8 cellular contexts compared by ENCODE assay signal in genomic region chr10:50538473-50539398, GRCh38.
DNase-seq lines count a peak whose midpoint lies in the region; ATAC-seq and TF ChIP-seq lines count a peak whose summit lies in the region.

No MANE protein-coding gene starts in this region.

- no peak overlapping the region for H3K4me3 ChIP-seq in HEK293 (ENCODE audit: low read depth, low read length)
- H3K4me3 ChIP-seq in mesodermal cell (ENCODE audit: extremely low read depth, insufficient read depth, low read length, poor library complexity, severe bottlenecking): no peak overlapping the region
- no peak overlapping the region for H3K4me3 ChIP-seq in smooth muscle cell

- no peaks in the 10 kb centered on the region for H4K20me1 ChIP-seq in smooth muscle cell (ENCODE audit: low read depth)

- H3K36me3 ChIP-seq in HEK293 (ENCODE audit: control insufficient read depth in 2 of 2, insufficient read depth in 1 of 2, low read length in 2 of 2): no peaks in the 10 kb centered on the region
- no peaks in the 10 kb centered on the region for H3K36me3 ChIP-seq in mesodermal cell (ENCODE audit: control insufficient read depth, insufficient read depth, low read length)
- H3K36me3 ChIP-seq in smooth muscle cell (ENCODE audit: low read depth): no peaks in the 10 kb centered on the region

- TF ChIP-seq CTCF in HEK293 (tag by site-specific recombination; IDR thresholded peaks at IDR 0.05) (no peak), smooth muscle cell (IDR thresholded peaks at IDR 0.05; ENCODE audit: borderline replicate concordance, insufficient read depth, poor library complexity, severe bottlenecking) (no peak), HFFc6 (IDR thresholded peaks at IDR 0.05) (no peak)

- no peaks in the 10 kb centered on the region for H3K27me3 ChIP-seq in smooth muscle cell (ENCODE audit: low read depth)

- peak; percentile 40 for ATAC-seq in GM18498 (IDR thresholded peaks at IDR 0.05; ENCODE audit: unreplicated experiment)

- H3K9ac ChIP-seq in smooth muscle cell (ENCODE audit: low read depth): no peak overlapping the region

- peaks cover 5% of the 10 kb centered on the region for H3K9me3 Mint-ChIP-seq in activated naive CD4-positive, alpha-beta T cell treated with anti-CD3 and anti-CD28 coated beads, Interleukin-2, amount 50 U/mL, for 24 hours
- H3K9me3 Mint-ChIP-seq in HFFc6: no peaks in the 10 kb centered on the region

- H3K4me1 ChIP-seq in HEK293 (ENCODE audit: control insufficient read depth, insufficient read depth, low read length) (no peaks in the 10 kb centered on the region), mesodermal cell (ENCODE audit: control insufficient read depth, insufficient read depth, low read length, poor library complexity, severe bottlenecking) (peaks cover 17% of the 10 kb centered on the region), smooth muscle cell (ENCODE audit: low read depth) (peaks cover 3% of the 10 kb centered on the region)

- H3K79me2 ChIP-seq in smooth muscle cell (ENCODE audit: low read depth): no peaks in the 10 kb centered on the region

- H3K27me3 Mint-ChIP-seq in activated naive CD4-positive, alpha-beta T cell treated with anti-CD3 and anti-CD28 coated beads, Interleukin-2, amount 50 U/mL, for 24 hours: no peaks in the 10 kb centered on the region
- peaks cover 3% of the 10 kb centered on the region for H3K27me3 Mint-ChIP-seq in HFFc6 (ENCODE audit: insufficient read depth)

- no peak overlapping the region for H3K4me2 ChIP-seq in smooth muscle cell

- no peak for DNase-seq in DMS53 treated with DMSO at 0.1 percent for 48 hours (lab: John Stamatoyannopoulos, UW; ENCODE audit: unreplicated experiment)
- DNase-seq in smooth muscle cell (lab: John Stamatoyannopoulos, UW; ENCODE audit: unreplicated experiment): no peak
- DNase-seq in GOT3 (lab: John Stamatoyannopoulos, UW): no peak
- no peak for DNase-seq in HFFc6

- POLR2A ChIA-PET in HEK293 (lab: Yijun Ruan, JAX): no interaction called here

- WGBS in mesodermal cell (ENCODE audit: insufficient coverage in 2 of 2), 2 experiments: 88 to 90% methylated on average over 3 to 5 of the region's 7 CpGs
- WGBS in smooth muscle cell (ENCODE audit: low lambda C conversion rate): 88% methylated on average over 7 of the region's 7 CpGs

- peak overlapping the region; percentile 24 for H3K4me3 Mint-ChIP-seq in activated naive CD4-positive, alpha-beta T cell treated with anti-CD3 and anti-CD28 coated beads, Interleukin-2, amount 50 U/mL, for 24 hours
- H3K4me3 Mint-ChIP-seq in HFFc6: no peak overlapping the region

- peaks cover 76% of the 10 kb centered on the region for H3K4me1 Mint-ChIP-seq in activated naive CD4-positive, alpha-beta T cell treated with anti-CD3 and anti-CD28 coated beads, Interleukin-2, amount 50 U/mL, for 24 hours
- H3K4me1 Mint-ChIP-seq in HFFc6 (ENCODE audit: low read depth): peaks cover 23% of the 10 kb centered on the region

- H3K36me3 Mint-ChIP-seq in activated naive CD4-positive, alpha-beta T cell treated with anti-CD3 and anti-CD28 coated beads, Interleukin-2, amount 50 U/mL, for 24 hours: peaks cover 12% of the 10 kb centered on the region
- no peaks in the 10 kb centered on the region for H3K36me3 Mint-ChIP-seq in HFFc6 (ENCODE audit: low read depth)

- H3K27ac ChIP-seq in HEK293 (ENCODE audit: extremely low read depth, low read depth, low read length) (no peak overlapping the region), mesodermal cell (ENCODE audit: low read depth, low read length, severe bottlenecking) (peak overlapping the region; percentile 29), smooth muscle cell (ENCODE audit: low read depth) (no peak overlapping the region)

- H3K9me3 ChIP-seq in HEK293 (ENCODE audit: control insufficient read depth, insufficient read depth, low read depth, low read length): no peaks in the 10 kb centered on the region
- no peaks in the 10 kb centered on the region for H3K9me3 ChIP-seq in mesodermal cell (ENCODE audit: control insufficient read depth, low read length)
- H3K9me3 ChIP-seq in smooth muscle cell (replicated peaks; ENCODE audit: low read depth): no peaks in the 10 kb centered on the region

- H3F3A ChIP-seq in smooth muscle cell (ENCODE audit: low read depth): no peaks in the 10 kb centered on the region

- no peak overlapping the region for H2AFZ ChIP-seq in smooth muscle cell (ENCODE audit: low read depth)

- CTCF ChIA-PET in HEK293 (lab: Yijun Ruan, JAX): interaction anchor here (0.7 kb wide), 1 partner anchor 35 kb away, joined by 3 read pairs; no protein-coding TSS in a partner anchor

- H3K27ac Mint-ChIP-seq in activated naive CD4-positive, alpha-beta T cell treated with anti-CD3 and anti-CD28 coated beads, Interleukin-2, amount 50 U/mL, for 24 hours: peak overlapping the region; percentile 73
- H3K27ac Mint-ChIP-seq in HFFc6: no peak overlapping the region

TF ChIP-seq in HEK293, 187 proteins besides CTCF, POLR2A, EP300 and RAD21:
- peak; percentile 75 for TF ChIP-seq ZFHX2 (tag by site-specific recombination; conservative IDR thresholded peaks at IDR 0.05)
- peak; percentile 95 for TF ChIP-seq EGR2 (tag by site-specific recombination; IDR thresholded peaks at IDR 0.05; ENCODE audit: low read depth)
- TF ChIP-seq, protein P1, sequence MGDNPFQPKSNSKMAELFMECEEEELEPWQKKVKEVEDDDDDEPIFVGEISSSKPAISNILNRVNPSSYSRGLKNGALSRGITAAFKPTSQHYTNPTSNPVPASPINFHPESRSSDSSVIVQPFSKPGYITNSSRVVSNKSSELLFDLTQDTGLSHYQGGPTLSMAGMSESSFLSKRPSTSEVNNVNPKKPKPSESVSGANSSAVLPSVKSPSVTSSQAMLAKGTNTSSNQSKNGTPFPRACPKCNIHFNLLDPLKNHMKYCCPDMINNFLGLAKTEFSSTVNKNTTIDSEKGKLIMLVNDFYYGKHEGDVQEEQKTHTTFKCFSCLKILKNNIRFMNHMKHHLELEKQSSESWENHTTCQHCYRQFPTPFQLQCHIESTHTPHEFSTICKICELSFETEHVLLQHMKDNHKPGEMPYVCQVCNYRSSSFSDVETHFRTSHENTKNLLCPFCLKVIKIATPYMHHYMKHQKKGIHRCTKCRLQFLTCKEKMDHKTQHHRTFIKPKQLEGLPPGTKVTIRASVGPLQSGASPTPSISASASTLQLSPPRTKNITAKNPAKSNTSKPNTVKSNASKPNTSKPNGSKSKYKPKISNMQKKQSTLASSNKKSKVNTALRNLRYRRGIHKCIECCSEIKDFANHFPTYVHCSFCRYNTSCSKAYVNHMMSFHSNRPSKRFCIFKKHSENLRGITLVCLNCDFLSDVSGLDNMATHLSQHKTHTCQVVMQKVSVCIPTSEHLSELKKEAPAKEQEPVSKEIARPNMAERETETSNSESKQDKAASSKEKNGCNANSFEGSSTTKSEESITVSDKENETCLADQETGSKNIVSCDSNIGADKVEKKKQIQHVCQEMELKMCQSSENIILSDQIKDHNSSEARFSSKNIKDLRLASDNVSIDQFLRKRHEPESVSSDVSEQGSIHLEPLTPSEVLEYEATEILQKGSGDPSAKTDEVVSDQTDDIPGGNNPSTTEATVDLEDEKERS (tag by site-specific recombination; IDR thresholded peaks at IDR 0.05): no peak
TF ChIP-seq in HEK293: peak in this region for 2.
